Comparison of ENCODE assay signal across 14 cellular contexts in the genomic region with DNA sequence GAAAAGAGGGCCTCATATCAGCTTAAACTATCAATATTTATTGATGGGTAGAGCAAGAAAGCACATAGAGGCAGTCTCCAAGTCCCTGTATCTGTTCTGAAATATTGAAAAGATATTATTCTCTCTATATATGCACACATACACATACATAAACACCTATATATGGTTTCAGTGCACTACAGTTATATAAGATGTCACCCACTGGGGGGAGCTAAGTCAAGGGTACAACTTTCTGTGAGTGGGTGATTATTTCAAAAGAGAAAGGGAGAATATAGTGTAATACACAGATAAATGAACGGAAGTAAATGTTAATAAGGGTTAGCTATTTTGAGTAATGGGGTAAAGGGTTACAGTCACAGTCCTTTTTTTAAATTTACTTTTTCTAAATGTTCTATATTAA. TPM values are rescaled to one million over a fixed set of nuclear protein-coding genes. Genes with fewer than 3 reads are reported as not detected.
DNase-seq lines count a peak whose midpoint lies in the region; ATAC-seq and TF ChIP-seq lines count a peak whose summit lies in the region.
"Had no signal": no experiment of that assay in that cellular context is flagged by ENCODE, and none has a peak within 500 bp of the region (broad histone marks: within the 10 kb centered on the region; RNA-seq: fewer than 3 reads in every experiment).

No MANE protein-coding gene starts in this region.

- H3K4me2 ChIP-seq in Karpas-422 (ENCODE audit: low read depth, low read length, poor library complexity, severe bottlenecking), result no peak overlapping the region
- H3K4me2 ChIP-seq: PC-9 had no signal

- H3K4me1 ChIP-seq in Karpas-422 (ENCODE audit: low read length) (no peaks in the 10 kb centered on the region), gastroesophageal sphincter (no peaks in the 10 kb centered on the region)
- H3K4me1 ChIP-seq: thyroid gland had no signal

- H3K4me3 ChIP-seq in Karpas-422 (ENCODE audit: low read length) (no peak overlapping the region), kidney epithelial cell (ENCODE audit: low read depth, low read length) (no peak overlapping the region), gastroesophageal sphincter (no peak overlapping the region)
- H3K4me3 ChIP-seq: PC-9, thyroid gland had no signal

- DNase-seq in DMS53 (lab: John Stamatoyannopoulos, UW) (peak; percentile 0), DMS53 treated with DMSO at 0.1 percent for 48 hours (lab: John Stamatoyannopoulos, UW; ENCODE audit: unreplicated experiment) (no peak), Karpas-422 (peak; percentile 51), SW480 (ENCODE audit: low spot score) (peak; percentile 10), kidney epithelial cell (ENCODE audit: low read depth) (no peak), HuH-7 (ENCODE audit: low spot score) (no peak), dedifferentiated amniotic fluid mesenchymal stem cell (ENCODE audit: extremely low spot score) (no peak)
- DNase-seq: activated CD8-positive, alpha-beta T cell treated with anti-CD3 and anti-CD28 coated beads for 36 hours; activated naive CD4-positive, alpha-beta T cell treated with anti-CD3 and anti-CD28 coated beads, Interleukin-2, amount 10 ng/mL, durations not matched to agents 7 days and 5 days; PC-9; thyroid gland had no signal

- no peaks in the 10 kb centered on the region for H3K9me3 ChIP-seq in Karpas-422 (ENCODE audit: low read length)
- no peaks in the 10 kb centered on the region for H3K9me3 ChIP-seq in gastroesophageal sphincter
- H3K9me3 ChIP-seq: thyroid gland had no signal

- no peak overlapping the region for H2AFZ ChIP-seq in Karpas-422 (ENCODE audit: low read length)
- H2AFZ ChIP-seq: PC-9 had no signal

- H3K36me3 ChIP-seq in Karpas-422 (ENCODE audit: insufficient read depth, low read length) (no peaks in the 10 kb centered on the region), kidney epithelial cell (ENCODE audit: control insufficient read depth, insufficient read depth, low read length) (no peaks in the 10 kb centered on the region), gastroesophageal sphincter (no peaks in the 10 kb centered on the region)
- H3K36me3 ChIP-seq: thyroid gland had no signal

- no peak overlapping the region for H3K9ac ChIP-seq in Karpas-422 (ENCODE audit: low read length)

- no peaks in the 10 kb centered on the region for H4K20me1 ChIP-seq in Karpas-422 (ENCODE audit: insufficient read depth, low read depth, low read length)

- H3K9me2 ChIP-seq in Karpas-422 (replicated peaks; ENCODE audit: insufficient read depth, low read length), result no peaks in the 10 kb centered on the region

- H3K79me2 ChIP-seq in Karpas-422 (ENCODE audit: low read length), result no peaks in the 10 kb centered on the region

- no peak overlapping the region for H3K27ac ChIP-seq in Karpas-422 (ENCODE audit: low read length)
- no peak overlapping the region for H3K27ac ChIP-seq in gastroesophageal sphincter
- H3K27ac ChIP-seq: PC-9, thyroid gland had no signal

- no peak for TF ChIP-seq EP300 in gastroesophageal sphincter (IDR thresholded peaks at IDR 0.05)

- no peak for TF ChIP-seq POLR2A in gastroesophageal sphincter (IDR thresholded peaks at IDR 0.05)

- ATAC-seq in gastroesophageal sphincter, result no peak
- ATAC-seq: activated CD8-positive, alpha-beta T cell treated with anti-CD3 and anti-CD28 coated beads for 36 hours had no signal

- 53 to 62% methylated on average over 1 of the region's 1 CpG for WGBS in gastroesophageal sphincter (ENCODE audit: low coverage in 1 of 2), 2 donors

- H3K27me3 ChIP-seq in Karpas-422 (ENCODE audit: low read length) (no peaks in the 10 kb centered on the region), kidney epithelial cell (ENCODE audit: control insufficient read depth, insufficient read depth, low read length) (no peaks in the 10 kb centered on the region), gastroesophageal sphincter (no peaks in the 10 kb centered on the region)
- H3K27me3 ChIP-seq: thyroid gland had no signal

- TF ChIP-seq CTCF in kidney epithelial cell (IDR thresholded peaks at IDR 0.05; ENCODE audit: insufficient read depth, low read length, poor library complexity, severe bottlenecking) (peak; percentile 9), gastroesophageal sphincter (IDR thresholded peaks at IDR 0.05) (no peak)

RNA-seq across cellular contexts. Expression of gene SNTN, which starts 8.8 kb away (rescaled TPM):
- not detected in 2 replicates for total RNA-seq in Karpas-422 (2014; rRNA removed; shearing (Covaris generic); ENCODE audit: low replicate concordance)
- total RNA-seq in kidney epithelial cell, result not detected in 2 replicates
- total RNA-seq in gastroesophageal sphincter, result not detected
- total RNA-seq: A172; activated CD8-positive, alpha-beta T cell treated with anti-CD3 and anti-CD28 coated beads for 36 hours; Daoy; PC-9; thyroid gland had no signal

Comparison
In these comparisons a context has a peak if more than half of its experiments do, and no peak if none do; other contexts are left out.
1. DNase-seq: peak in DMS53 (single experiment), Karpas-422 (single experiment) and SW480 (single experiment); none in DMS53 treated with DMSO at 0.1 percent for 48 hours (single experiment), kidney epithelial cell (single experiment), HuH-7 (single experiment) and dedifferentiated amniotic fluid mesenchymal stem cell (single experiment).